In genomic region chr5:13624283-13625074, GRCh38 we compare ENCODE assay signal across 20 cellular contexts.
"Had no signal": no experiment of that assay in that cellular context is flagged by ENCODE, and none has a peak within 500 bp of the region (broad histone marks: within the 10 kb centered on the region; RNA-seq: fewer than 3 reads in every experiment).

No MANE protein-coding gene starts in this region.

- DNase-seq: cortex of kidney; dorsolateral prefrontal cortex; effector CD8-positive, alpha-beta T cell; foreskin melanocyte; head of caudate nucleus; hippocampal formation; kidney glomerular epithelial cell; lower lobe of right lung; nucleus accumbens; ovary; sigmoid colon; stimulated activated CD4-positive, alpha-beta T cell treated with anti-CD3 and anti-CD28 coated beads, Interleukin-2, amount 100 ng/mL, for 24 hours; stimulated activated CD4-positive, alpha-beta T cell treated with anti-CD3 and anti-CD28 coated beads, Interleukin-4, amount 100 ng/mL, for 4 hours; stimulated activated naive B cell treated with anti-CD40 and anti-IgM and Interleukin-4, amounts not matched to agents 10 μg/mL and 1 μg/mL and 100 μg/mL, for 72 hours; stimulated activated naive CD8-positive, alpha-beta T cell treated with anti-CD3 and anti-CD28 coated beads, Interleukin-15, amount 100 ng/mL, for 72 hours; transverse colon had no signal

- H3K36me3 ChIP-seq: lower lobe of right lung, neural progenitor cell, ovary, sigmoid colon, thoracic aorta, transverse colon had no signal

- H3K27me3 ChIP-seq: dorsolateral prefrontal cortex, neural progenitor cell, ovary, sigmoid colon, transverse colon had no signal

- H3K4me3 ChIP-seq: dorsolateral prefrontal cortex, lower lobe of right lung, neural progenitor cell, ovary, sigmoid colon, skin epidermis, thoracic aorta, transverse colon had no signal

- H3K9me3 ChIP-seq: lower lobe of right lung, ovary, sigmoid colon, thoracic aorta, transverse colon had no signal

- H3K27ac ChIP-seq: dorsolateral prefrontal cortex, lower lobe of right lung, neural progenitor cell, ovary, sigmoid colon, skin epidermis, thoracic aorta, transverse colon had no signal

- ATAC-seq: lower lobe of right lung; natural killer cell treated with Interleukin-12 subunit alpha and Interleukin-12 subunit beta and Interleukin-15 and Interleukin-18, amount 100 ng/mL, for 72 hours; stimulated activated naive B cell treated with anti-CD40 and anti-IgM and Interleukin-4, amounts not matched to agents 10 μg/mL and 1 μg/mL and 100 μg/mL, for 72 hours; stimulated activated naive CD8-positive, alpha-beta T cell treated with anti-CD3 and anti-CD28 coated beads, Interleukin-15, amount 100 ng/mL, for 72 hours had no signal

- H3K4me1 ChIP-seq: lower lobe of right lung, sigmoid colon, transverse colon had no signal

- H2AFZ ChIP-seq: neural progenitor cell had no signal

- H3K9ac ChIP-seq: neural progenitor cell had no signal

- H3K4me2 ChIP-seq: neural progenitor cell had no signal
